Comparison of ENCODE assay signal across 1 cellular context in the genomic region with DNA sequence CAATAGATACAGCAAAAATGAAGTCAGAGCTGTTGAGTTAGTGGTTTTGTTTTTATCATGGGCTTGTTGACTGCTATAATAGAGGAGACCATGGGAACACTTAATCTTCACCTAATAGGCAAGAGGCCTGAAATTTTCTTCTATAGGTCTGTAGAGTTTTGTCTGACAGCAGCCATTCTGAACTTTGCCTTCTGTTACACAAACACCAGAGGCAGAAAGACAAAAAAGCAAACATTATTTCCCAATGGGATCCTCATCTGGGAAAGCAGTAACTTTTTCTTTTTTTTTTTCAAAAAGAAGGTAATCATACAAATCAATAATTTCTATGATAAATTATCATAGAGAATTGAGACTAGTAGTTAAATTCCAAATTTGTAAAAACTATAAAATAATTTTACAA.
A peak's percentile ranks its signal among the peaks of the same experiment; 100 is the strongest.
TF ChIP-seq lines count a peak whose summit lies in the region.

No MANE protein-coding gene starts in this region.

TF ChIP-seq in HepG2, 621 proteins besides CTCF, POLR2A, EP300 and RAD21 (continued from another document):
- TF ChIP-seq, protein P1, sequence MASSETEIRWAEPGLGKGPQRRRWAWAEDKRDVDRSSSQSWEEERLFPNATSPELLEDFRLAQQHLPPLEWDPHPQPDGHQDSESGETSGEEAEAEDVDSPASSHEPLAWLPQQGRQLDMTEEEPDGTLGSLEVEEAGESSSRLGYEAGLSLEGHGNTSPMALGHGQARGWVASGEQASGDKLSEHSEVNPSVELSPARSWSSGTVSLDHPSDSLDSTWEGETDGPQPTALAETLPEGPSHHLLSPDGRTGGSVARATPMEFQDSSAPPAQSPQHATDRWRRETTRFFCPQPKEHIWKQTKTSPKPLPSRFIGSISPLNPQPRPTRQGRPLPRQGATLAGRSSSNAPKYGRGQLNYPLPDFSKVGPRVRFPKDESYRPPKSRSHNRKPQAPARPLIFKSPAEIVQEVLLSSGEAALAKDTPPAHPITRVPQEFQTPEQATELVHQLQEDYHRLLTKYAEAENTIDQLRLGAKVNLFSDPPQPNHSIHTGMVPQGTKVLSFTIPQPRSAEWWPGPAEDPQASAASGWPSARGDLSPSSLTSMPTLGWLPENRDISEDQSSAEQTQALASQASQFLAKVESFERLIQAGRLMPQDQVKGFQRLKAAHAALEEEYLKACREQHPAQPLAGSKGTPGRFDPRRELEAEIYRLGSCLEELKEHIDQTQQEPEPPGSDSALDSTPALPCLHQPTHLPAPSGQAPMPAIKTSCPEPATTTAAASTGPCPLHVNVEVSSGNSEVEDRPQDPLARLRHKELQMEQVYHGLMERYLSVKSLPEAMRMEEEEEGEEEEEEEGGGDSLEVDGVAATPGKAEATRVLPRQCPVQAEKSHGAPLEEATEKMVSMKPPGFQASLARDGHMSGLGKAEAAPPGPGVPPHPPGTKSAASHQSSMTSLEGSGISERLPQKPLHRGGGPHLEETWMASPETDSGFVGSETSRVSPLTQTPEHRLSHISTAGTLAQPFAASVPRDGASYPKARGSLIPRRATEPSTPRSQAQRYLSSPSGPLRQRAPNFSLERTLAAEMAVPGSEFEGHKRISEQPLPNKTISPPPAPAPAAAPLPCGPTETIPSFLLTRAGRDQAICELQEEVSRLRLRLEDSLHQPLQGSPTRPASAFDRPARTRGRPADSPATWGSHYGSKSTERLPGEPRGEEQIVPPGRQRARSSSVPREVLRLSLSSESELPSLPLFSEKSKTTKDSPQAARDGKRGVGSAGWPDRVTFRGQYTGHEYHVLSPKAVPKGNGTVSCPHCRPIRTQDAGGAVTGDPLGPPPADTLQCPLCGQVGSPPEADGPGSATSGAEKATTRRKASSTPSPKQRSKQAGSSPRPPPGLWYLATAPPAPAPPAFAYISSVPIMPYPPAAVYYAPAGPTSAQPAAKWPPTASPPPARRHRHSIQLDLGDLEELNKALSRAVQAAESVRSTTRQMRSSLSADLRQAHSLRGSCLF (CRISPR knock-in tag; IDR thresholded peaks at IDR 0.05; ENCODE audit: borderline replicate concordance), result no peak
- TF ChIP-seq CBX2 (IDR thresholded peaks at IDR 0.05; ENCODE audit: low read depth, low read length) (no peak), CBX2 (CRISPR knock-in tag; IDR thresholded peaks at IDR 0.05; ENCODE audit: low read depth) (no peak), FOXA3 (CRISPR knock-in tag; IDR thresholded peaks at IDR 0.05) (0 out of 2 replicates have a peak, but pooled peaks have one; percentile 22), RXRB (CRISPR knock-in tag; IDR thresholded peaks at IDR 0.05; ENCODE audit: borderline replicate concordance) (no peak), ZNF205 (CRISPR knock-in tag; IDR thresholded peaks at IDR 0.05) (no peak), POLR2AphosphoS5 (IDR thresholded peaks at IDR 0.05; ENCODE audit: low read depth, low read length) (no peak), KDM5B (CRISPR knock-in tag; IDR thresholded peaks at IDR 0.05; ENCODE audit: borderline replicate concordance) (no peak), JARID2 (CRISPR knock-in tag; IDR thresholded peaks at IDR 0.05; ENCODE audit: insufficient replicate concordance) (no peak), SAFB2 (CRISPR knock-in tag; IDR thresholded peaks at IDR 0.05; ENCODE audit: borderline replicate concordance, low read depth) (no peak), ZNF180 (CRISPR knock-in tag; IDR thresholded peaks at IDR 0.05; ENCODE audit: borderline replicate concordance, low read depth) (no peak), ZFAT (CRISPR knock-in tag; conservative IDR thresholded peaks at IDR 0.05) (no peak), SAP130 (CRISPR knock-in tag; IDR thresholded peaks at IDR 0.05; ENCODE audit: low read depth) (no peak)
- TF ChIP-seq, protein P2, sequence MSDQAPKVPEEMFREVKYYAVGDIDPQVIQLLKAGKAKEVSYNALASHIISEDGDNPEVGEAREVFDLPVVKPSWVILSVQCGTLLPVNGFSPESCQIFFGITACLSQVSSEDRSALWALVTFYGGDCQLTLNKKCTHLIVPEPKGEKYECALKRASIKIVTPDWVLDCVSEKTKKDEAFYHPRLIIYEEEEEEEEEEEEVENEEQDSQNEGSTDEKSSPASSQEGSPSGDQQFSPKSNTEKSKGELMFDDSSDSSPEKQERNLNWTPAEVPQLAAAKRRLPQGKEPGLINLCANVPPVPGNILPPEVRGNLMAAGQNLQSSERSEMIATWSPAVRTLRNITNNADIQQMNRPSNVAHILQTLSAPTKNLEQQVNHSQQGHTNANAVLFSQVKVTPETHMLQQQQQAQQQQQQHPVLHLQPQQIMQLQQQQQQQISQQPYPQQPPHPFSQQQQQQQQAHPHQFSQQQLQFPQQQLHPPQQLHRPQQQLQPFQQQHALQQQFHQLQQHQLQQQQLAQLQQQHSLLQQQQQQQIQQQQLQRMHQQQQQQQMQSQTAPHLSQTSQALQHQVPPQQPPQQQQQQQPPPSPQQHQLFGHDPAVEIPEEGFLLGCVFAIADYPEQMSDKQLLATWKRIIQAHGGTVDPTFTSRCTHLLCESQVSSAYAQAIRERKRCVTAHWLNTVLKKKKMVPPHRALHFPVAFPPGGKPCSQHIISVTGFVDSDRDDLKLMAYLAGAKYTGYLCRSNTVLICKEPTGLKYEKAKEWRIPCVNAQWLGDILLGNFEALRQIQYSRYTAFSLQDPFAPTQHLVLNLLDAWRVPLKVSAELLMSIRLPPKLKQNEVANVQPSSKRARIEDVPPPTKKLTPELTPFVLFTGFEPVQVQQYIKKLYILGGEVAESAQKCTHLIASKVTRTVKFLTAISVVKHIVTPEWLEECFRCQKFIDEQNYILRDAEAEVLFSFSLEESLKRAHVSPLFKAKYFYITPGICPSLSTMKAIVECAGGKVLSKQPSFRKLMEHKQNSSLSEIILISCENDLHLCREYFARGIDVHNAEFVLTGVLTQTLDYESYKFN (CRISPR knock-in tag; conservative IDR thresholded peaks at IDR 0.05), result peak; percentile 30; the same call in 1 of the 2 replicates
